In the genomic region with DNA sequence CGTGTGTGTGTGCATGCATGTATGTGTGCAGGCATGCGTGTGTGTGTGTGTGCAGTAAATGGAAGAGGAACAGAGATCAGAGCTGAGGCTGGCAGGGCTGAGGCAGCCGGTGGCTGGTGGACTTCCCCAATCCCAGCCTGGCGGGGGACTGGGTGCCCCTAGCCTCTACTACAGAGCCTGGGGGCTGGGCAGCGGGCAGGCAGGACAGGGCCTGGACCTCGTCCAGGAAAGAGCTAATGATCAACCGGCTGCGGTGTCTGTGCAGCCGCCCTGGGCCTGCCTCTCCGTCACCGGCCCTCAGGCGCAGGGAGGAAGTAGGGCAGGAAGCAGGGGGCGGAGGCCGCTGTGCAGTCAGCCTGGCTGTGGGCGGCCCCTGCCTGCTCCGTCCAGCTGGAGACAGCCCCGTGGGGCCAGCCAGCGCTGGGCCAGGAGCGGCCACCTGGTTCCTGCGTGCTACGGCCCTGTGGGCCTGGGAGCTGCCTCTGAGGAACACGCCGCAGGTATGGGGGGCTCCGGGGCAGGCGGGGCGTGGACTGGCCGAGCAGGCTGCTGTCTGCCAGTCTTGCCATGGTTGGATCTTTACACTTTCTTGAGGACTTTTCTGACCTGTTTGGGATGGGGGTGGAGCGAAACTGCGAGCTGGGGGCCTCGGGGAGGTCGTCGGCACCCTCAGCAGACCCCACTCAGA, we compare ENCODE assay signal across 8 cellular contexts. TPM values are rescaled to one million over a fixed set of nuclear protein-coding genes. Genes with fewer than 3 reads are reported as not detected.
DNase-seq lines count a peak whose midpoint lies in the region; ATAC-seq lines count a peak whose summit lies in the region.

A gene (plus strand): TSS at position 385 of the 688 bp plus-strand sequence. CDS start 5,905 bp downstream, outside the sequence.

- WGBS in mesodermal cell (ENCODE audit: insufficient coverage in 2 of 2), 2 experiments, result 65 to 74% methylated on average over 29 to 32 of the region's 32 CpGs

- CTCF ChIA-PET in activated CD4-positive, alpha-beta memory T cell treated with anti-CD3 and anti-CD28 coated beads for 36 hours (lab: Charles Lee), result interaction anchor here (0.9 to 2.6 kb wide), 4 partner anchors 20 to 37 kb away, joined by 3 to 17 read pairs (median 3); no protein-coding TSS in a partner anchor

- POLR2A ChIA-PET in activated CD4-positive, alpha-beta memory T cell treated with anti-CD3 and anti-CD28 coated beads for 36 hours (lab: Charles Lee), result interaction anchor here (0.6 to 2.0 kb wide), 6 partner anchors 22 to 221 kb away, joined by 3 to 8 read pairs (median 4); a partner anchor contains a TSS

- H3K36me3 ChIP-seq in mesodermal cell (ENCODE audit: control insufficient read depth, insufficient read depth, low read length), result no peaks in the 10 kb centered on the region

- H3K9me3 ChIP-seq in mesodermal cell (ENCODE audit: control insufficient read depth, low read length), result no peaks in the 10 kb centered on the region

- peak within 1 kb of the TSS; percentile 59 for H3K27ac ChIP-seq in mesodermal cell (ENCODE audit: low read depth, low read length, severe bottlenecking)

- H3K9me3 Mint-ChIP-seq in activated CD4-positive, alpha-beta memory T cell treated with anti-CD3 and anti-CD28 coated beads for 36 hours, result no peaks in the 10 kb centered on the region
- H3K9me3 Mint-ChIP-seq in effector memory CD8-positive, alpha-beta T cell, result no peaks in the 10 kb centered on the region

- peak within 1 kb of the TSS; percentile 81 for H3K27ac Mint-ChIP-seq in activated CD4-positive, alpha-beta memory T cell treated with anti-CD3 and anti-CD28 coated beads for 36 hours
- peak within 1 kb of the TSS; percentile 95 to 96 for H3K27ac Mint-ChIP-seq in effector memory CD8-positive, alpha-beta T cell

- peak in 2 of 3 experiments; percentile 67 to 76 for DNase-seq in NCI-H1417 (lab: John Stamatoyannopoulos, UW)
- DNase-seq in NCI-H1417 treated with DMSO at 0.1 percent for 48 hours (lab: John Stamatoyannopoulos, UW), result no peak
- DNase-seq in NCI-H2196 (lab: John Stamatoyannopoulos, UW; ENCODE audit: unreplicated experiment), result peak; percentile 64
- DNase-seq in activated CD4-positive, alpha-beta memory T cell treated with anti-CD3 and anti-CD28 coated beads for 36 hours, result peak; percentile 83
- peak; percentile 42 to 56 (median 46) for DNase-seq in effector memory CD8-positive, alpha-beta T cell
- DNase-seq in stimulated activated CD8-positive, alpha-beta memory T cell treated with anti-CD3 and anti-CD28 coated beads, Interleukin-4, amount 100 ng/mL, for 1 hour (ENCODE audit: low read depth in 2 of 2, low spot score in 1 of 2), result peak; percentile 18 to 36

- H3K36me3 Mint-ChIP-seq in activated CD4-positive, alpha-beta memory T cell treated with anti-CD3 and anti-CD28 coated beads for 36 hours, result no peaks in the 10 kb centered on the region
- H3K36me3 Mint-ChIP-seq in effector memory CD8-positive, alpha-beta T cell (ENCODE audit: insufficient read depth), result peaks cover 22% of the 10 kb centered on the region

- H3K4me1 Mint-ChIP-seq in activated CD4-positive, alpha-beta memory T cell treated with anti-CD3 and anti-CD28 coated beads for 36 hours (ENCODE audit: low read depth), result peaks cover 40% of the 10 kb centered on the region
- peaks cover 32 to 39% of the 10 kb centered on the region in 2 donors for H3K4me1 Mint-ChIP-seq in effector memory CD8-positive, alpha-beta T cell (ENCODE audit: low read depth in 2 of 2)

- H3K27me3 Mint-ChIP-seq in activated CD4-positive, alpha-beta memory T cell treated with anti-CD3 and anti-CD28 coated beads for 36 hours, result no peaks in the 10 kb centered on the region
- peaks cover 0 to 13% of the 10 kb centered on the region in 2 donors for H3K27me3 Mint-ChIP-seq in effector memory CD8-positive, alpha-beta T cell

- intact Hi-C loops in activated CD4-positive, alpha-beta memory T cell treated with anti-CD3 and anti-CD28 coated beads for 36 hours (cut with micrococcal nuclease), result loop anchor here (1.0 to 5.0 kb wide), 2 partner anchors 29 to 42 kb away; a partner anchor contains a TSS

- H3K4me3 ChIP-seq in mesodermal cell (ENCODE audit: extremely low read depth, insufficient read depth, low read length, poor library complexity, severe bottlenecking), result peak within 1 kb of the TSS; percentile 11

- H3K4me1 ChIP-seq in mesodermal cell (ENCODE audit: control insufficient read depth, insufficient read depth, low read length, poor library complexity, severe bottlenecking), result peaks cover 48% of the 10 kb centered on the region

- peak within 1 kb of the TSS; percentile 83 for H3K4me3 Mint-ChIP-seq in activated CD4-positive, alpha-beta memory T cell treated with anti-CD3 and anti-CD28 coated beads for 36 hours
- H3K4me3 Mint-ChIP-seq in effector memory CD8-positive, alpha-beta T cell, result peak within 1 kb of the TSS; percentile 92

- ATAC-seq in HG02840 (IDR thresholded peaks at IDR 0.05; ENCODE audit: low FRiP score, unreplicated experiment), result peak; percentile 82
- ATAC-seq in effector memory CD8-positive, alpha-beta T cell (replicated peaks), result peak; percentile 88

RNA-seq across cellular contexts. Expression of the gene that starts here (rescaled TPM):
- total RNA-seq in activated CD4-positive, alpha-beta memory T cell treated with anti-CD3 and anti-CD28 coated beads for 36 hours, result 10 to 100 TPM; 28.5 to 28.8 TPM
- polyA plus RNA-seq in mesodermal cell (2013, experiment 1 of 2), result 16.6 TPM
- 10.0 TPM for polyA plus RNA-seq in mesodermal cell (2013, experiment 2 of 2)
